8 cellular contexts compared by ENCODE assay signal in the genomic region with DNA sequence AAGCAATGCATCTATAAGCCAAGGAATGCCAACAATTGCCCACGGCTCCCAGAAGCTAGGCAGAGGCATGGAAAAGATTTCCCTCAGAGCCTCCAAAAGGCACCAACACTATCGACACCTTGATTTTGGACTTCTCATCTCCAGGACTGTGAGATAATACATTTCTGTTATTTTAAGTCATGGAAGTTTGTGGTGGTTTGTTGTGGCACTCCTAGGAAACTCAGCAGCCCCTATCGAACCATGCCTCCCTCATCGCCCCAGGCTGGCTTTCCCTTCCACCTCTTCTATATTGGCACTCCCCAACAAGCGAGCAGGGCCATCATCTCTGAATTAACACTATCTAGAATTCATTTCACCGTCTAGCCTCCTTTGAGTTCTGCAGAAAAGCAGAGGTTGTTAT. TPM values are rescaled to one million over a fixed set of nuclear protein-coding genes. Genes with fewer than 3 reads are reported as not detected.
"Had no signal": no experiment of that assay in that cellular context is flagged by ENCODE, and none has a peak within 500 bp of the region (broad histone marks: within the 10 kb centered on the region; RNA-seq: fewer than 3 reads in every experiment).

No MANE protein-coding gene starts in this region.

- H3K4me3 ChIP-seq: GM12878 had no signal

- FAIRE-seq: G401.6, GM12878, GM12891, GM12892, GM18507, GM19239 had no signal

- ATAC-seq: GM12878 had no signal

- DNase-seq: GDM1, GF-D8 had no signal

RNA-seq across cellular contexts. Expression of gene TAS2R1, which starts 33.7 kb away (rescaled TPM):
- polyA plus RNA-seq: GM12878 had no signal
